Comparison of ENCODE assay signal across 26 cellular contexts in the genomic region with DNA sequence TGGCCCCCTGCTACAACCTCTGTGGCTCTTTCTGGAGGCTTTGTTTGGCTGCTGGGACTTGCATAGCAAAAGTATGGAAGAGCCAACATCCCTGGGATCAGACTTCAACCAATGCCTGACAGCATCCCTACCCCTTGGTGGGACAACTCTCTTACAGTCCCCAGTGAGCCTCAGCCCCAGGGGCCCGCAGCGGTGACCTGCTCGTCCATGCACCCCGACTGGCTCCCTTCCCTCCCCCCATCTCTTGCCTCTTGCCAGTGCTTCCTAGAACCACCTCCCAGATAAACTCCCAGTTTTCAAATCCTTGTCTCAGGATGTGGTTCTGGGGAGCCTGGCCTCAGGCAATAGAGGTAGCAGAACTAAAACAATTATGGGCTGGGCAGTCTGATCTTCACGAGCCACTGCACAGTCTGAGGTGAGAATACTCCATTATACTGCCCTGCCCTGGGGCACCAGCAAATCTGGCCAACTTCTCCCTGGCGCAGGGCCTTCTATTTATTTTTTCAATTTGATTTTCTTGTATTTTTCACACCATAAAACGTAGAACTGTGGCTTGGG.
"Had no signal": no experiment of that assay in that cellular context is flagged by ENCODE, and none has a peak within 500 bp of the region (broad histone marks: within the 10 kb centered on the region; RNA-seq: fewer than 3 reads in every experiment).

No MANE protein-coding gene starts in this region.

- DNase-seq: activated B cell treated with CpG ODN at 0.5 μM for 24 hours; activated CD4-positive, alpha-beta T cell treated with anti-CD3 and anti-CD28 coated beads for 1 hour; activated CD4-positive, alpha-beta T cell treated with anti-CD3 and anti-CD28 coated beads, Interleukin-2, amount 10 ng/mL, durations not matched to agents 24 days and 14 days; activated CD4-positive, alpha-beta T cell treated with anti-CD3 and anti-CD28 coated beads, Interleukin-2, amount 50 U/mL, for 48 hours; activated CD8-positive, alpha-beta memory T cell treated with anti-CD3 and anti-CD28 coated beads, Interleukin-2, amount 10 ng/mL, durations not matched to agents 7 days and 5 days; activated gamma-delta T cell; activated naive CD4-positive, alpha-beta T cell treated with anti-CD3 and anti-CD28 coated beads for 36 hours; activated T-cell treated with anti-CD3 and anti-CD28 coated beads, Interleukin-2, amount 50 U/mL, for 24 hours; amygdala; Kasumi-1; KBM-7; NCI-H1048; NCI-H146; NCI-H187 treated with DMSO at 0.1 percent for 48 hours; NCI-H2081 treated with DMSO at 0.1 percent for 48 hours; NCI-H2171; NCI-H2227 treated with DMSO at 0.1 percent for 48 hours; NCI-H526 treated with DMSO at 0.1 percent for 48 hours; PC-3; SIG-M5; T-helper 17 cell; T-helper 9 cell had no signal

- H3K36me3 Mint-ChIP-seq: activated CD8-positive, alpha-beta memory T cell treated with anti-CD3 and anti-CD28 coated beads, Interleukin-2, amount 10 ng/mL, durations not matched to agents 7 days and 5 days; activated naive CD8-positive, alpha-beta T cell; brain had no signal

- H3K27me3 Mint-ChIP-seq: activated naive CD8-positive, alpha-beta T cell; activated T-cell treated with anti-CD3 and anti-CD28 coated beads, Interleukin-2, amount 50 U/mL, for 24 hours had no signal

- H3K4me1 Mint-ChIP-seq: activated B cell treated with CpG ODN at 0.5 μM for 24 hours had no signal

- H3K9me3 Mint-ChIP-seq: activated B cell treated with CpG ODN at 0.5 μM for 24 hours; activated CD4-positive, alpha-beta T cell treated with anti-CD3 and anti-CD28 coated beads, Interleukin-2, amount 10 ng/mL, durations not matched to agents 24 days and 14 days; activated naive CD4-positive, alpha-beta T cell treated with anti-CD3 and anti-CD28 coated beads for 36 hours; activated T-cell treated with anti-CD3 and anti-CD28 coated beads, Interleukin-2, amount 50 U/mL, for 24 hours; activated T-helper 1 cell treated with anti-CD3 and anti-CD28 coated beads, Interleukin-12 subunit alpha, Interleukin-12 subunit beta, Interleukin-2, Interleukin-4 antibody, amounts not matched to agents 30 ng/mL and 10 ng/mL and 1 ng/mL, durations not matched to agents 14 hours and 24 hours and 36 hours; central memory CD8-positive, alpha-beta T cell had no signal

- H3K27ac Mint-ChIP-seq: activated B cell treated with CpG ODN at 0.5 μM for 24 hours; activated CD4-positive, alpha-beta T cell treated with anti-CD3 and anti-CD28 coated beads, Interleukin-2, amount 10 ng/mL, durations not matched to agents 24 days and 14 days; activated CD8-positive, alpha-beta memory T cell treated with anti-CD3 and anti-CD28 coated beads, Interleukin-2, amount 10 ng/mL, durations not matched to agents 7 days and 5 days; activated naive CD4-positive, alpha-beta T cell treated with anti-CD3 and anti-CD28 coated beads for 36 hours; activated naive CD8-positive, alpha-beta T cell; activated T-cell treated with anti-CD3 and anti-CD28 coated beads, Interleukin-2, amount 50 U/mL, for 24 hours; activated T-helper 1 cell treated with anti-CD3 and anti-CD28 coated beads, Interleukin-12 subunit alpha, Interleukin-12 subunit beta, Interleukin-2, Interleukin-4 antibody, amounts not matched to agents 30 ng/mL and 10 ng/mL and 1 ng/mL, durations not matched to agents 14 hours and 24 hours and 36 hours; T-helper 17 cell had no signal

- H3K4me3 Mint-ChIP-seq: activated B cell treated with CpG ODN at 0.5 μM for 24 hours; activated CD4-positive, alpha-beta T cell treated with anti-CD3 and anti-CD28 coated beads, Interleukin-2, amount 10 ng/mL, durations not matched to agents 24 days and 14 days; activated CD8-positive, alpha-beta memory T cell treated with anti-CD3 and anti-CD28 coated beads, Interleukin-2, amount 10 ng/mL, durations not matched to agents 7 days and 5 days; activated naive CD4-positive, alpha-beta T cell treated with anti-CD3 and anti-CD28 coated beads for 36 hours; activated naive CD8-positive, alpha-beta T cell; activated T-cell treated with anti-CD3 and anti-CD28 coated beads, Interleukin-2, amount 50 U/mL, for 24 hours; activated T-helper 1 cell treated with anti-CD3 and anti-CD28 coated beads, Interleukin-12 subunit alpha, Interleukin-12 subunit beta, Interleukin-2, Interleukin-4 antibody, amounts not matched to agents 30 ng/mL and 10 ng/mL and 1 ng/mL, durations not matched to agents 14 hours and 24 hours and 36 hours; brain; central memory CD8-positive, alpha-beta T cell; T-helper 17 cell had no signal
